24 cellular contexts compared by ENCODE assay signal in the genomic region with DNA sequence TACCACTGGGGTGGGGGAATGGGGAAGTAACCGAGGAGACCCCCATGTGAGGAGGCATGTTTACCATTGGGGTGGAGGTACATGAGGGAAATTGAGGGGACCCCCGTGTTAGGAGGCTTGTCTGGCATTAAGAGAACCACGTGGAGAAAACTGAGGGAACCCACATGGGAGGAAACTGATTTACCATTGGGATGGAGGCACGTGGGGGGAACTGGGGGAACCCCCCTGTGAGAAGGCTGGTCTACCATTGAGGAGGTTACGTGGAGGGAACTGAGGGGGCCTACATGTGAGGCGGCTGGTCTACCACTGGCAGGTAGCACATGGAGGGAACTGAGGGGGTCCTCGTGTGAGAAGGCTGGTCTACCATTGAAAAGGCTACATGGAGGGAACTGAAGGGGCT.
DNase-seq lines count a peak whose midpoint lies in the region; ATAC-seq, FAIRE-seq and TF ChIP-seq lines count a peak whose summit lies in the region.
"Had no signal": no experiment of that assay in that cellular context is flagged by ENCODE, and none has a peak within 500 bp of the region (broad histone marks: within the 10 kb centered on the region; RNA-seq: fewer than 3 reads in every experiment).

No MANE protein-coding gene starts in this region.

- intact Hi-C loops in vagina (cut with DNase I), result no loop called here
- intact Hi-C loops in CD4-positive, alpha-beta memory T cell (cut with micrococcal nuclease), result no loop called here

- no peak overlapping the region for H3K4me3 ChIP-seq in vagina
- no peak overlapping the region for H3K4me3 ChIP-seq in CD4-positive, alpha-beta memory T cell (ENCODE audit: low read length in 2 of 2)
- H3K4me3 ChIP-seq: GM23338, smooth muscle cell, tibial nerve had no signal

- no peak overlapping the region for H3K4me3 Mint-ChIP-seq in chondrocyte (ENCODE audit: unreplicated experiment)
- H3K4me3 Mint-ChIP-seq in natural killer cell treated with Interleukin-12 subunit alpha and Interleukin-12 subunit beta and Interleukin-15 and Interleukin-18, amount 100 ng/mL, for 72 hours, result no peak overlapping the region
- H3K4me3 Mint-ChIP-seq in CD4-positive, alpha-beta memory T cell, result no peak overlapping the region
- H3K4me3 Mint-ChIP-seq: GM23338; T-helper 2 cell treated with Interferon-gamma antibody and Interleukin-4, amounts not matched to agents 5 μg/mL and 100 μg/mL, for 36 hours had no signal

- POLR2A ChIA-PET in CD4-positive, alpha-beta memory T cell (lab: Charles Lee; ENCODE audit: partially characterized antibody), result no interaction called here

- no peaks in the 10 kb centered on the region for H3K4me1 Mint-ChIP-seq in chondrocyte (ENCODE audit: low read depth)
- no peaks in the 10 kb centered on the region for H3K4me1 Mint-ChIP-seq in natural killer cell treated with Interleukin-12 subunit alpha and Interleukin-12 subunit beta and Interleukin-15 and Interleukin-18, amount 100 ng/mL, for 72 hours (ENCODE audit: low read depth in 2 of 2)
- H3K4me1 Mint-ChIP-seq in CD4-positive, alpha-beta memory T cell, result no peaks in the 10 kb centered on the region
- H3K4me1 Mint-ChIP-seq: GM23338 had no signal

- no peak for ATAC-seq in natural killer cell treated with Interleukin-12 subunit alpha and Interleukin-12 subunit beta and Interleukin-15 and Interleukin-18, amount 100 ng/mL, for 72 hours
- ATAC-seq: foreskin keratinocyte; GM23338; SK-N-SH treated with all-trans-retinoic acid at 6 μM for 48 hours; stimulated activated naive CD8-positive, alpha-beta T cell treated with anti-CD3 and anti-CD28 coated beads, Interleukin-15, Interleukin-2, amounts not matched to agents 100 U/mL and 50 U/mL, for 24 hours had no signal

- TF ChIP-seq CTCF in chondrocyte (IDR thresholded peaks at IDR 0.05), result no peak
- TF ChIP-seq CTCF in vagina (IDR thresholded peaks at IDR 0.05), result no peak

- CTCF ChIA-PET in CD4-positive, alpha-beta memory T cell (lab: Charles Lee; ENCODE audit: partially characterized antibody), result no interaction called here

- H3K36me3 ChIP-seq in vagina, result no peaks in the 10 kb centered on the region
- no peaks in the 10 kb centered on the region for H3K36me3 ChIP-seq in CD4-positive, alpha-beta memory T cell (ENCODE audit: insufficient read depth, low read length)
- H3K36me3 ChIP-seq: tibial nerve had no signal

- H3K27ac Mint-ChIP-seq in chondrocyte (ENCODE audit: unreplicated experiment), result no peak overlapping the region
- no peak overlapping the region for H3K27ac Mint-ChIP-seq in natural killer cell treated with Interleukin-12 subunit alpha and Interleukin-12 subunit beta and Interleukin-15 and Interleukin-18, amount 100 ng/mL, for 72 hours
- H3K27ac Mint-ChIP-seq in CD4-positive, alpha-beta memory T cell, result no peak overlapping the region
- H3K27ac Mint-ChIP-seq: GM23338; T-helper 2 cell treated with Interferon-gamma antibody and Interleukin-4, amounts not matched to agents 5 μg/mL and 100 μg/mL, for 36 hours had no signal

- no peak overlapping the region for H3K27ac ChIP-seq in vagina
- H3K27ac ChIP-seq in CD4-positive, alpha-beta memory T cell (ENCODE audit: low read depth, low read length), result no peak overlapping the region
- H3K27ac ChIP-seq: foreskin keratinocyte, tibial nerve, VCaP had no signal

- no peaks in the 10 kb centered on the region for H3K27me3 ChIP-seq in vagina
- no peaks in the 10 kb centered on the region for H3K27me3 ChIP-seq in CD4-positive, alpha-beta memory T cell (ENCODE audit: insufficient read depth, low read length)
- H3K27me3 ChIP-seq: foreskin keratinocyte, tibial nerve had no signal

- no peaks in the 10 kb centered on the region for H3K9me3 ChIP-seq in vagina
- H3K9me3 ChIP-seq in CD4-positive, alpha-beta memory T cell (ENCODE audit: control insufficient read depth in 1 of 2, low read length in 2 of 2), result no peaks in the 10 kb centered on the region

- peaks cover 74% of the 10 kb centered on the region for H3K9me3 Mint-ChIP-seq in chondrocyte (ENCODE audit: low read depth)
- H3K9me3 Mint-ChIP-seq in natural killer cell treated with Interleukin-12 subunit alpha and Interleukin-12 subunit beta and Interleukin-15 and Interleukin-18, amount 100 ng/mL, for 72 hours, result peaks cover 14% of the 10 kb centered on the region
- peaks cover 10 to 75% (median 31%) of the 10 kb centered on the region in 8 donors for H3K9me3 Mint-ChIP-seq in CD4-positive, alpha-beta memory T cell

- H3K27me3 Mint-ChIP-seq in chondrocyte (ENCODE audit: low read depth), result peaks cover 23% of the 10 kb centered on the region
- peaks cover 45 to 50% of the 10 kb centered on the region in 2 donors for H3K27me3 Mint-ChIP-seq in natural killer cell treated with Interleukin-12 subunit alpha and Interleukin-12 subunit beta and Interleukin-15 and Interleukin-18, amount 100 ng/mL, for 72 hours
- peaks cover 9 to 28% of the 10 kb centered on the region in 2 donors for H3K27me3 Mint-ChIP-seq in CD4-positive, alpha-beta memory T cell

- DNase-seq in activated effector memory CD4-positive, alpha-beta T cell treated with anti-CD3 and anti-CD28 coated beads, Interleukin-2, amount 50 U/mL, for 16 hours, result peak; percentile 36
- DNase-seq in activated effector memory CD4-positive, alpha-beta T cell treated with Interleukin-2 at 50 U/mL for 16 hours, result no peak
- DNase-seq in chondrocyte (ENCODE audit: low spot score) (peak; percentile 60), vagina (ENCODE audit: extremely low spot score in 2 of 2) (peak; percentile 70 to 84), frontal cortex (ENCODE audit: low spot score in 2 of 2) (no peak), NCI-H526 (lab: John Stamatoyannopoulos, UW) (no peak)
- peak; percentile 26 for DNase-seq in natural killer cell treated with Interleukin-12 subunit alpha and Interleukin-12 subunit beta and Interleukin-15 and Interleukin-18, amount 100 ng/mL, for 72 hours (ENCODE audit: low spot score)
- no peak for DNase-seq in CD4-positive, alpha-beta memory T cell
- DNase-seq: activated gamma-delta T cell; C1 segment of cervical spinal cord; foreskin keratinocyte; hippocampal formation; Kasumi-1; NCI-H1048; NCI-H187; NCI-H748 treated with DMSO at 0.1 percent for 48 hours; stimulated activated CD4-positive, alpha-beta T cell treated with anti-CD3 and anti-CD28 coated beads, Interleukin-4, amount 100 ng/mL, for 1 hour; stimulated activated naive CD8-positive, alpha-beta T cell treated with anti-CD3 and anti-CD28 coated beads, Interleukin-15, Interleukin-2, amounts not matched to agents 100 U/mL and 50 U/mL, for 24 hours had no signal

- no peak for FAIRE-seq in frontal cortex (lab: Jason Lieb, UNC)

- no peaks in the 10 kb centered on the region for H3K36me3 Mint-ChIP-seq in chondrocyte (ENCODE audit: low read depth)
- no peaks in the 10 kb centered on the region for H3K36me3 Mint-ChIP-seq in natural killer cell treated with Interleukin-12 subunit alpha and Interleukin-12 subunit beta and Interleukin-15 and Interleukin-18, amount 100 ng/mL, for 72 hours
- peaks cover 0 to 5% of the 10 kb centered on the region in 2 donors for H3K36me3 Mint-ChIP-seq in CD4-positive, alpha-beta memory T cell

- H3K4me1 ChIP-seq in vagina, result no peaks in the 10 kb centered on the region
- no peaks in the 10 kb centered on the region for H3K4me1 ChIP-seq in CD4-positive, alpha-beta memory T cell (ENCODE audit: insufficient read depth, low read length)
- H3K4me1 ChIP-seq: foreskin keratinocyte, tibial nerve had no signal

- TF ChIP-seq POLR2A in vagina (IDR thresholded peaks at IDR 0.05), result no peak

Comparison
In these comparisons a context has a peak if more than half of its experiments do, and no peak if none do; other contexts are left out.
1. DNase-seq: peak in activated effector memory CD4-positive, alpha-beta T cell treated with anti-CD3 and anti-CD28 coated beads, Interleukin-2, amount 50 U/mL, for 16 hours (single experiment), chondrocyte (single experiment), natural killer cell treated with Interleukin-12 subunit alpha and Interleukin-12 subunit beta and Interleukin-15 and Interleukin-18, amount 100 ng/mL, for 72 hours (single experiment) and vagina (2 of 2); none in activated effector memory CD4-positive, alpha-beta T cell treated with Interleukin-2 at 50 U/mL for 16 hours (single experiment), frontal cortex (0 of 2), CD4-positive, alpha-beta memory T cell (0 of 5) and NCI-H526 (0 of 2).